1 cellular context compared by ENCODE assay signal in the genomic region with DNA sequence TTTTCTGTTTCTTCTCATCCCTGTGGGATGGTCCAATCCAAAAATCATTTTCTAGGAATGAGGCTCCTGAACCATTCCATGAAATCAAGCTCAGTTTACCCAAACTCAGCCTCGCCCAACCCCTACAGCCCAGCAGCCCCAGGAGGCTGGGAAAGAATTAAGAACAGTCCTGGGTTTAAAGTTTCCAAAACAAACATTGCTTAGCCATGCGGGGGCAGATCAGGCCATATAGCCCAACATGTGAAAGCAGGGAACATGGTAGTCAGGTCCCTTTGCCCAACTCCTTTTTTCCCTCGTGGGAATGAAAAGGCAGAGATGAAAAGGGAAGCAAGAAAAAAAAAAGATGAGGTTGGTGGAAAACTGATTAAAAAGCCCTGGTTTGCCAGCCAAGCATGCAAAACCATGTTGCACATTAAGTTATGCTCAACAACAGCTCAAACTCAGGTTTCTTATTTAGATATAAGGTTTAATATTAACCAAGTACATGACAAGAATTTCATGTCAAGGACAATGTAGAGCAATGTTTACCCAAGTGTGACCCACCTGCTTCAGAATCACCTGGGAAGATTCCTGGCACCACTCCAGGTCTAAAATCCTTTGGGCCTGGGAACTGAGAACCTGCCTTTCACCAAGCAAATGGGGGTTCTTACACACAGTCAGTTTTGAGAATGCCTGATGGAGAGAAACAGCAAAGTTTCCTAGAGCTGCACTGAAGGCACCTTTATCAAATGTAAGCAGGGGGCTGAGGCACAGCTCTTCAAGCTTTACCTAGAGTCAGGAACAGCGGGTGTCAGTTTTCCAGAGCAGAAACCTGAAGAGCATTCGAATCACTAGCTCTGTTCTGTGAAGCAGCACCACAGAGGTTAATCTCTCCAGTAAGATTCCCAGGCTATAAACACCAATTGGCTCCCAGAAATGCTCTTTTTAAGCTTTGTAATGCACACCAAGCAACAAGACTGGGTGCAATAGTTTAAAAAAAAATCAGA.
TF ChIP-seq lines count a peak whose summit lies in the region.

No MANE protein-coding gene starts in this region.

TF ChIP-seq in HepG2, 621 proteins besides CTCF, POLR2A, EP300 and RAD21 (continued from another document):
- TF ChIP-seq ZBTB43 (CRISPR knock-in tag; conservative IDR thresholded peaks at IDR 0.05) (no peak), CSRNP1 (CRISPR knock-in tag; IDR thresholded peaks at IDR 0.05) (no peak), ZNF34 (CRISPR knock-in tag; IDR thresholded peaks at IDR 0.05; ENCODE audit: borderline replicate concordance) (no peak), ZKSCAN1 (IDR thresholded peaks at IDR 0.05; ENCODE audit: low read length) (no peak), GATAD2A (CRISPR knock-in tag; IDR thresholded peaks at IDR 0.05) (peak; percentile 62; the same call in 1 of the 2 replicates), FLYWCH1 (CRISPR knock-in tag; IDR thresholded peaks at IDR 0.05) (no peak), RXRB (CRISPR knock-in tag; IDR thresholded peaks at IDR 0.05; ENCODE audit: borderline replicate concordance) (peak; percentile 39; the same call in 1 of the 2 replicates), TBX3 (IDR thresholded peaks at IDR 0.05; ENCODE audit: borderline replicate concordance) (no peak), ZNF644 (CRISPR knock-in tag; IDR thresholded peaks at IDR 0.05; ENCODE audit: low read depth) (0 out of 2 replicates have a peak, but pooled peaks have one; percentile 16), ZNF253 (CRISPR knock-in tag; IDR thresholded peaks at IDR 0.05; ENCODE audit: borderline replicate concordance) (no peak), PCBP2 (optimal IDR thresholded peaks at IDR 0.05; ENCODE audit: low read depth, low read length, poor library complexity, severe bottlenecking) (no peak), BORCS8-MEF2B (CRISPR knock-in tag; IDR thresholded peaks at IDR 0.05) (no peak), HDAC1 (CRISPR knock-in tag; IDR thresholded peaks at IDR 0.05) (peak; percentile 60; the same call in 1 of the 2 replicates), ZNF749 (CRISPR knock-in tag; IDR thresholded peaks at IDR 0.05; ENCODE audit: borderline replicate concordance) (no peak), ARNT (IDR thresholded peaks at IDR 0.05) (no peak), SATB2 (CRISPR knock-in tag; IDR thresholded peaks at IDR 0.05) (no peak)
- TF ChIP-seq, protein P1, sequence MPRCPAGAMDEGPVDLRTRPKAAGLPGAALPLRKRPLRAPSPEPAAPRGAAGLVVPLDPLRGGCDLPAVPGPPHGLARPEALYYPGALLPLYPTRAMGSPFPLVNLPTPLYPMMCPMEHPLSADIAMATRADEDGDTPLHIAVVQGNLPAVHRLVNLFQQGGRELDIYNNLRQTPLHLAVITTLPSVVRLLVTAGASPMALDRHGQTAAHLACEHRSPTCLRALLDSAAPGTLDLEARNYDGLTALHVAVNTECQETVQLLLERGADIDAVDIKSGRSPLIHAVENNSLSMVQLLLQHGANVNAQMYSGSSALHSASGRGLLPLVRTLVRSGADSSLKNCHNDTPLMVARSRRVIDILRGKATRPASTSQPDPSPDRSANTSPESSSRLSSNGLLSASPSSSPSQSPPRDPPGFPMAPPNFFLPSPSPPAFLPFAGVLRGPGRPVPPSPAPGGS (CRISPR knock-in tag; IDR thresholded peaks at IDR 0.05), result no peak
- TF ChIP-seq, protein P2, sequence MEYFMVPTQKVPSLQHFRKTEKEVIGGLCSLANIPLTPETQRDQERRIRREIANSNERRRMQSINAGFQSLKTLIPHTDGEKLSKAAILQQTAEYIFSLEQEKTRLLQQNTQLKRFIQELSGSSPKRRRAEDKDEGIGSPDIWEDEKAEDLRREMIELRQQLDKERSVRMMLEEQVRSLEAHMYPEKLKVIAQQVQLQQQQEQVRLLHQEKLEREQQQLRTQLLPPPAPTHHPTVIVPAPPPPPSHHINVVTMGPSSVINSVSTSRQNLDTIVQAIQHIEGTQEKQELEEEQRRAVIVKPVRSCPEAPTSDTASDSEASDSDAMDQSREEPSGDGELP (IDR thresholded peaks at IDR 0.05; ENCODE audit: borderline replicate concordance, low read depth), result peak; percentile 85; the same call in 1 of the 2 replicates
- TF ChIP-seq, protein P3, sequence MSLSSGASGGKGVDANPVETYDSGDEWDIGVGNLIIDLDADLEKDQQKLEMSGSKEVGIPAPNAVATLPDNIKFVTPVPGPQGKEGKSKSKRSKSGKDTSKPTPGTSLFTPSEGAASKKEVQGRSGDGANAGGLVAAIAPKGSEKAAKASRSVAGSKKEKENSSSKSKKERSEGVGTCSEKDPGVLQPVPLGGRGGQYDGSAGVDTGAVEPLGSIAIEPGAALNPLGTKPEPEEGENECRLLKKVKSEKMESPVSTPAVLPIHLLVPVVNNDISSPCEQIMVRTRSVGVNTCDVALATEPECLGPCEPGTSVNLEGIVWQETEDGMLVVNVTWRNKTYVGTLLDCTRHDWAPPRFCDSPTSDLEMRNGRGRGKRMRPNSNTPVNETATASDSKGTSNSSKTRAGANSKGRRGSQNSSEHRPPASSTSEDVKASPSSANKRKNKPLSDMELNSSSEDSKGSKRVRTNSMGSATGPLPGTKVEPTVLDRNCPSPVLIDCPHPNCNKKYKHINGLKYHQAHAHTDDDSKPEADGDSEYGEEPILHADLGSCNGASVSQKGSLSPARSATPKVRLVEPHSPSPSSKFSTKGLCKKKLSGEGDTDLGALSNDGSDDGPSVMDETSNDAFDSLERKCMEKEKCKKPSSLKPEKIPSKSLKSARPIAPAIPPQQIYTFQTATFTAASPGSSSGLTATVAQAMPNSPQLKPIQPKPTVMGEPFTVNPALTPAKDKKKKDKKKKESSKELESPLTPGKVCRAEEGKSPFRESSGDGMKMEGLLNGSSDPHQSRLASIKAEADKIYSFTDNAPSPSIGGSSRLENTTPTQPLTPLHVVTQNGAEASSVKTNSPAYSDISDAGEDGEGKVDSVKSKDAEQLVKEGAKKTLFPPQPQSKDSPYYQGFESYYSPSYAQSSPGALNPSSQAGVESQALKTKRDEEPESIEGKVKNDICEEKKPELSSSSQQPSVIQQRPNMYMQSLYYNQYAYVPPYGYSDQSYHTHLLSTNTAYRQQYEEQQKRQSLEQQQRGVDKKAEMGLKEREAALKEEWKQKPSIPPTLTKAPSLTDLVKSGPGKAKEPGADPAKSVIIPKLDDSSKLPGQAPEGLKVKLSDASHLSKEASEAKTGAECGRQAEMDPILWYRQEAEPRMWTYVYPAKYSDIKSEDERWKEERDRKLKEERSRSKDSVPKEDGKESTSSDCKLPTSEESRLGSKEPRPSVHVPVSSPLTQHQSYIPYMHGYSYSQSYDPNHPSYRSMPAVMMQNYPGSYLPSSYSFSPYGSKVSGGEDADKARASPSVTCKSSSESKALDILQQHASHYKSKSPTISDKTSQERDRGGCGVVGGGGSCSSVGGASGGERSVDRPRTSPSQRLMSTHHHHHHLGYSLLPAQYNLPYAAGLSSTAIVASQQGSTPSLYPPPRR (CRISPR knock-in tag; IDR thresholded peaks at IDR 0.05; ENCODE audit: borderline replicate concordance), result peak; percentile 72; the same call in 1 of the 2 replicates
- TF ChIP-seq, protein P4, sequence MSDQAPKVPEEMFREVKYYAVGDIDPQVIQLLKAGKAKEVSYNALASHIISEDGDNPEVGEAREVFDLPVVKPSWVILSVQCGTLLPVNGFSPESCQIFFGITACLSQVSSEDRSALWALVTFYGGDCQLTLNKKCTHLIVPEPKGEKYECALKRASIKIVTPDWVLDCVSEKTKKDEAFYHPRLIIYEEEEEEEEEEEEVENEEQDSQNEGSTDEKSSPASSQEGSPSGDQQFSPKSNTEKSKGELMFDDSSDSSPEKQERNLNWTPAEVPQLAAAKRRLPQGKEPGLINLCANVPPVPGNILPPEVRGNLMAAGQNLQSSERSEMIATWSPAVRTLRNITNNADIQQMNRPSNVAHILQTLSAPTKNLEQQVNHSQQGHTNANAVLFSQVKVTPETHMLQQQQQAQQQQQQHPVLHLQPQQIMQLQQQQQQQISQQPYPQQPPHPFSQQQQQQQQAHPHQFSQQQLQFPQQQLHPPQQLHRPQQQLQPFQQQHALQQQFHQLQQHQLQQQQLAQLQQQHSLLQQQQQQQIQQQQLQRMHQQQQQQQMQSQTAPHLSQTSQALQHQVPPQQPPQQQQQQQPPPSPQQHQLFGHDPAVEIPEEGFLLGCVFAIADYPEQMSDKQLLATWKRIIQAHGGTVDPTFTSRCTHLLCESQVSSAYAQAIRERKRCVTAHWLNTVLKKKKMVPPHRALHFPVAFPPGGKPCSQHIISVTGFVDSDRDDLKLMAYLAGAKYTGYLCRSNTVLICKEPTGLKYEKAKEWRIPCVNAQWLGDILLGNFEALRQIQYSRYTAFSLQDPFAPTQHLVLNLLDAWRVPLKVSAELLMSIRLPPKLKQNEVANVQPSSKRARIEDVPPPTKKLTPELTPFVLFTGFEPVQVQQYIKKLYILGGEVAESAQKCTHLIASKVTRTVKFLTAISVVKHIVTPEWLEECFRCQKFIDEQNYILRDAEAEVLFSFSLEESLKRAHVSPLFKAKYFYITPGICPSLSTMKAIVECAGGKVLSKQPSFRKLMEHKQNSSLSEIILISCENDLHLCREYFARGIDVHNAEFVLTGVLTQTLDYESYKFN (CRISPR knock-in tag; conservative IDR thresholded peaks at IDR 0.05), result peak; percentile 66
- TF ChIP-seq, protein P5, sequence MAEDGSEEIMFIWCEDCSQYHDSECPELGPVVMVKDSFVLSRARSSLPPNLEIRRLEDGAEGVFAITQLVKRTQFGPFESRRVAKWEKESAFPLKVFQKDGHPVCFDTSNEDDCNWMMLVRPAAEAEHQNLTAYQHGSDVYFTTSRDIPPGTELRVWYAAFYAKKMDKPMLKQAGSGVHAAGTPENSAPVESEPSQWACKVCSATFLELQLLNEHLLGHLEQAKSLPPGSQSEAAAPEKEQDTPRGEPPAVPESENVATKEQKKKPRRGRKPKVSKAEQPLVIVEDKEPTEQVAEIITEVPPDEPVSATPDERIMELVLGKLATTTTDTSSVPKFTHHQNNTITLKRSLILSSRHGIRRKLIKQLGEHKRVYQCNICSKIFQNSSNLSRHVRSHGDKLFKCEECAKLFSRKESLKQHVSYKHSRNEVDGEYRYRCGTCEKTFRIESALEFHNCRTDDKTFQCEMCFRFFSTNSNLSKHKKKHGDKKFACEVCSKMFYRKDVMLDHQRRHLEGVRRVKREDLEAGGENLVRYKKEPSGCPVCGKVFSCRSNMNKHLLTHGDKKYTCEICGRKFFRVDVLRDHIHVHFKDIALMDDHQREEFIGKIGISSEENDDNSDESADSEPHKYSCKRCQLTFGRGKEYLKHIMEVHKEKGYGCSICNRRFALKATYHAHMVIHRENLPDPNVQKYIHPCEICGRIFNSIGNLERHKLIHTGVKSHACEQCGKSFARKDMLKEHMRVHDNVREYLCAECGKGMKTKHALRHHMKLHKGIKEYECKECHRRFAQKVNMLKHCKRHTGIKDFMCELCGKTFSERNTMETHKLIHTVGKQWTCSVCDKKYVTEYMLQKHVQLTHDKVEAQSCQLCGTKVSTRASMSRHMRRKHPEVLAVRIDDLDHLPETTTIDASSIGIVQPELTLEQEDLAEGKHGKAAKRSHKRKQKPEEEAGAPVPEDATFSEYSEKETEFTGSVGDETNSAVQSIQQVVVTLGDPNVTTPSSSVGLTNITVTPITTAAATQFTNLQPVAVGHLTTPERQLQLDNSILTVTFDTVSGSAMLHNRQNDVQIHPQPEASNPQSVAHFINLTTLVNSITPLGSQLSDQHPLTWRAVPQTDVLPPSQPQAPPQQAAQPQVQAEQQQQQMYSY (CRISPR knock-in tag; IDR thresholded peaks at IDR 0.05), result no peak
TF ChIP-seq in HepG2: peak in this region for 52.
